8 cellular contexts compared by ENCODE assay signal in the genomic region with DNA sequence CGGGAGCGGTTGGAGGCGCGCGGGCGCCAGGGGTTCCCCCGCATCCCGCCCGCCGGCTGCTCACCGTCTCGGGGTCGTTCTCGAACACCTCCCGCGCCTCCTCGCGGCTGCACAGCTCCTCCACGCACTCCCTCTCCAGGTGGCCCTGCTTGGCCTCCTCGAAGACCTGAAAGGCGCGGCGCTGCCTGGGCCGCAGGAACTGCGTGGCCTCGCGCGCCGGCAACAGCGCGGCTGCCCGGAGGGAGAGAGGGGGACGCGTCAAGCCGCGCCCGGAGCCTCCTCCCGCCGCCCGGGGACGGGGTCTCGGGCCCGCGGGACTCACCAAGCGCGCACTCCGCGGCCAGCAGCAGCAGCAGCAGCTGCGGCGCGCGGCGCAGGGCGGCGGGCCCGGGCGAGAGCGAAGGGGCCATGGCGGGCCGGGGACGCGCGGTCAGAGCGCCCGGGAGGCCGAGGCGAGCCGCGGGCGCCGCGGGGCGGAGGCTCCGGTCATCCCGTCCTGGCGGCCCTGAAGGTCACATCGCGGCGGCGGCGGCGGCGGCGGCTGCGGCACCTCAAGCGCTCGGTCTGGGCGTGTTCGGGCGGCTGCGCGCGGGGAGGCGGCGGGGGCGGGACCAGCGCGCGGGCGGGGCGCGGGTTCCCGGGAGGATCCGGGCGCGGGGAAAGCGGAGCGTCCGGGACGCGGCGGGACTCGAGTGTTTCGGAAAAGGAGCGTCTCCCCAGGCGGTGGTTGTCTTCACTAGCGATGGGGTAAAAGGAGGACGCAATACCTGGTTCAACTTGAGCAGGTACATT. TPM values are rescaled to one million over a fixed set of nuclear protein-coding genes. Genes with fewer than 3 reads are reported as not detected.
A peak's percentile ranks its signal among the peaks of the same experiment; 100 is the strongest.
DNase-seq lines count a peak whose midpoint lies in the region; ATAC-seq and TF ChIP-seq lines count a peak whose summit lies in the region.

Gene GAS6 (minus strand): TSS at position 566 of the 792 bp plus-strand sequence. CDS start 156 bp downstream, at position 410.

- TF ChIP-seq CTCF in upper lobe of right lung (IDR thresholded peaks at IDR 0.05): no peak

- DNase-seq in D341Med (ENCODE audit: low spot score) (peak; percentile 82), erythroblast (lab: John Stamatoyannopoulos, UW) (peak; percentile 51 to 58), mucosa of gallbladder (ENCODE audit: low spot score) (peak; percentile 47), upper lobe of right lung (peak; percentile 80), kidney glomerular epithelial cell (lab: John Stamatoyannopoulos, UW) (no peak)
- DNase-seq in activated CD4-positive, alpha-beta T cell treated with anti-CD3 and anti-CD28 coated beads, Interleukin-2, amount 10 ng/mL, durations not matched to agents 7 days and 5 days: no peak

- peak; percentile 33 for ATAC-seq in HG02973 (IDR thresholded peaks at IDR 0.05; ENCODE audit: unreplicated experiment)
- peak; percentile 57 for ATAC-seq in upper lobe of right lung
- no peak for ATAC-seq in GM21786 (IDR thresholded peaks at IDR 0.05; ENCODE audit: unreplicated experiment)

- peaks cover 26% of the 10 kb centered on the region for H3K4me1 ChIP-seq in upper lobe of right lung

- peak within 1 kb of the TSS; percentile 49 for H3K4me3 Mint-ChIP-seq in activated CD4-positive, alpha-beta T cell treated with anti-CD3 and anti-CD28 coated beads, Interleukin-2, amount 10 ng/mL, durations not matched to agents 7 days and 5 days

- peaks cover 51% of the 10 kb centered on the region for H3K27me3 Mint-ChIP-seq in activated CD4-positive, alpha-beta T cell treated with anti-CD3 and anti-CD28 coated beads, Interleukin-2, amount 10 ng/mL, durations not matched to agents 7 days and 5 days

- no peaks in the 10 kb centered on the region for H3K36me3 Mint-ChIP-seq in activated CD4-positive, alpha-beta T cell treated with anti-CD3 and anti-CD28 coated beads, Interleukin-2, amount 10 ng/mL, durations not matched to agents 7 days and 5 days (ENCODE audit: low read depth)

- POLR2A ChIA-PET in activated CD4-positive, alpha-beta T cell treated with anti-CD3 and anti-CD28 coated beads, Interleukin-2, amount 10 ng/mL, durations not matched to agents 7 days and 5 days (lab: Charles Lee): no interaction called here

- peaks cover 8% of the 10 kb centered on the region for H3K9me3 Mint-ChIP-seq in activated CD4-positive, alpha-beta T cell treated with anti-CD3 and anti-CD28 coated beads, Interleukin-2, amount 10 ng/mL, durations not matched to agents 7 days and 5 days

- peak within 1 kb of the TSS; percentile 87 for H3K27ac ChIP-seq in upper lobe of right lung

- peaks cover 16% of the 10 kb centered on the region for H3K27me3 ChIP-seq in upper lobe of right lung

- H3K36me3 ChIP-seq in upper lobe of right lung: no peaks in the 10 kb centered on the region

- H3K4me3 ChIP-seq in upper lobe of right lung: peak within 1 kb of the TSS; percentile 71

- TF ChIP-seq POLR2A in erythroblast (IDR thresholded peaks at IDR 0.05; ENCODE audit: low read length): no peak

- intact Hi-C loops in upper lobe of right lung (cut with DNase I): no loop called here

- H3K27ac Mint-ChIP-seq in activated CD4-positive, alpha-beta T cell treated with anti-CD3 and anti-CD28 coated beads, Interleukin-2, amount 10 ng/mL, durations not matched to agents 7 days and 5 days: no peak within 1 kb of the TSS

- no peaks in the 10 kb centered on the region for H3K9me3 ChIP-seq in upper lobe of right lung

- H3K4me1 Mint-ChIP-seq in activated CD4-positive, alpha-beta T cell treated with anti-CD3 and anti-CD28 coated beads, Interleukin-2, amount 10 ng/mL, durations not matched to agents 7 days and 5 days: peaks cover 13% of the 10 kb centered on the region

- CTCF ChIA-PET in activated CD4-positive, alpha-beta T cell treated with anti-CD3 and anti-CD28 coated beads, Interleukin-2, amount 10 ng/mL, durations not matched to agents 7 days and 5 days (lab: Charles Lee): interaction anchor here (1.5 kb wide), 1 partner anchor 34 kb away, joined by 4 read pairs; no protein-coding TSS in a partner anchor

RNA-seq across cellular contexts. Expression of gene GAS6, which starts in this region (rescaled TPM):
- total RNA-seq in activated CD4-positive, alpha-beta T cell treated with anti-CD3 and anti-CD28 coated beads, Interleukin-2, amount 10 ng/mL, durations not matched to agents 7 days and 5 days: under 1 TPM; 0.82 to 0.92 TPM
- 118 TPM for total RNA-seq in mucosa of gallbladder
- 197 TPM for total RNA-seq in upper lobe of right lung

Comparison
In these comparisons a context has a peak if more than half of its experiments do, and no peak if none do; other contexts are left out.
1. RNA of gene GAS6 (total RNA-seq): 197 TPM in upper lobe of right lung (single experiment) and 118 TPM in mucosa of gallbladder (single experiment); 0.82 to 0.92 TPM in activated CD4-positive, alpha-beta T cell treated with anti-CD3 and anti-CD28 coated beads, Interleukin-2, amount 10 ng/mL, durations not matched to agents 7 days and 5 days; every median in the first group is over 10 times any median in the second.
2. DNase-seq: peak in D341Med (single experiment), erythroblast (2 of 2), mucosa of gallbladder (single experiment) and upper lobe of right lung (single experiment); none in activated CD4-positive, alpha-beta T cell treated with anti-CD3 and anti-CD28 coated beads, Interleukin-2, amount 10 ng/mL, durations not matched to agents 7 days and 5 days (single experiment) and kidney glomerular epithelial cell (single experiment).